In genomic region chr3:62169871-62170660, GRCh38 we compare ENCODE assay signal across 14 cellular contexts.
DNase-seq lines count a peak whose midpoint lies in the region; ATAC-seq, FAIRE-seq and TF ChIP-seq lines count a peak whose summit lies in the region.
"Had no signal": no experiment of that assay in that cellular context is flagged by ENCODE, and none has a peak within 500 bp of the region (broad histone marks: within the 10 kb centered on the region; RNA-seq: fewer than 3 reads in every experiment).

No MANE protein-coding gene starts in this region.

- H3K9me2 ChIP-seq in OCI-LY7 (ENCODE audit: insufficient read depth, low read length), result no peaks in the 10 kb centered on the region

- no peak for ATAC-seq in HG02870 (IDR thresholded peaks at IDR 0.05; ENCODE audit: unreplicated experiment)
- ATAC-seq: activated CD8-positive, alpha-beta T cell treated with anti-CD3 and anti-CD28 coated beads, Interleukin-2, amount 10 ng/mL, durations not matched to agents 7 days and 5 days; stimulated activated memory B cell treated with anti-CD40 and anti-IgM and Interleukin-4, amounts not matched to agents 10 μg/mL and 1 μg/mL and 100 μg/mL, for 72 hours had no signal

- intact Hi-C loops in OCI-LY7 (cut with micrococcal nuclease; ENCODE audit: unreplicated experiment), result no loop called here
- intact Hi-C loops in head of caudate nucleus (cut with DNase I), result no loop called here

- H3K9me3 ChIP-seq in keratinocyte (ENCODE audit: control insufficient read depth, low read depth, low read length) (no peaks in the 10 kb centered on the region), OCI-LY7 (ENCODE audit: low read length) (0 out of 2 replicates have a peak, but pooled peaks cover 5% of the 10 kb centered on the region)
- H3K9me3 ChIP-seq: Peyer's patch had no signal

- CTCF ChIA-PET in OCI-LY7 (lab: Charles Lee; ENCODE audit: unreplicated experiment), result no interaction called here

- H3K36me3 ChIP-seq in keratinocyte (ENCODE audit: control insufficient read depth in 2 of 2, extremely low read depth in 1 of 2, insufficient read depth in 2 of 2, low read length in 2 of 2) (no peaks in the 10 kb centered on the region), OCI-LY7 (ENCODE audit: insufficient read depth, low read length) (no peaks in the 10 kb centered on the region)
- H3K36me3 ChIP-seq: Peyer's patch had no signal

- DNase-seq in AG08395 (ENCODE audit: low spot score), result peak; percentile 41
- peak; percentile 94 for DNase-seq in HT1080 (ENCODE audit: low read depth)
- DNase-seq in astrocyte of the hippocampus (ENCODE audit: low read depth, low spot score), result peak; percentile 39
- DNase-seq in keratinocyte (ENCODE audit: low read depth, low spot score), result no peak
- no peak for DNase-seq in OCI-LY7 (ENCODE audit: low spot score)
- DNase-seq in head of caudate nucleus, result no peak
- no peak for DNase-seq in SK-N-DZ (ENCODE audit: low spot score)
- DNase-seq: activated CD8-positive, alpha-beta T cell treated with anti-CD3 and anti-CD28 coated beads, Interleukin-2, amount 10 ng/mL, durations not matched to agents 7 days and 5 days; activated effector memory CD4-positive, alpha-beta T cell treated with Interleukin-2 at 50 U/mL for 16 hours; DMS79 treated with DMSO at 0.1 percent for 48 hours; NCI-H446; Peyer's patch had no signal

- H3K27me3 ChIP-seq in keratinocyte (ENCODE audit: control insufficient read depth, extremely low read depth, insufficient read depth, low read length), result no peaks in the 10 kb centered on the region
- H3K27me3 ChIP-seq: Peyer's patch had no signal

- H2AFZ ChIP-seq in keratinocyte (ENCODE audit: control insufficient read depth, low read length), result no peak overlapping the region
- H2AFZ ChIP-seq in OCI-LY7 (ENCODE audit: low read length), result no peak overlapping the region

- no peaks in the 10 kb centered on the region for H3K9me1 ChIP-seq in keratinocyte (ENCODE audit: control insufficient read depth, extremely low read depth, insufficient read depth, low read length)

- POLR2A ChIA-PET in OCI-LY7 (lab: Charles Lee), result interaction anchor here (0.9 kb wide), 1 partner anchor 14 kb away, joined by 4 read pairs; no protein-coding TSS in a partner anchor

- no peaks in the 10 kb centered on the region for H3K79me2 ChIP-seq in keratinocyte (ENCODE audit: control insufficient read depth, insufficient read depth, low read length)
- H3K79me2 ChIP-seq in OCI-LY7 (ENCODE audit: insufficient read depth, low read depth, low read length), result no peaks in the 10 kb centered on the region

- H4K20me1 ChIP-seq in keratinocyte (ENCODE audit: control insufficient read depth, extremely low read depth, insufficient read depth, low read length) (no peaks in the 10 kb centered on the region), OCI-LY7 (ENCODE audit: insufficient read depth, low read length) (no peaks in the 10 kb centered on the region)

- no peak overlapping the region for H3K9ac ChIP-seq in keratinocyte (ENCODE audit: control insufficient read depth, extremely low read depth, insufficient read depth, low read length)

- TF ChIP-seq CTCF in keratinocyte (optimal IDR thresholded peaks at IDR 0.05 in 1 of 3, IDR thresholded peaks at IDR 0.05 in 1 of 3, conservative IDR thresholded peaks at IDR 0.05 in 1 of 3; ENCODE audit: extremely low read depth in 1 of 3, insufficient read depth in 2 of 3, low read length in 3 of 3) (no peak), OCI-LY7 (conservative IDR thresholded peaks at IDR 0.05; ENCODE audit: low read length) (no peak)

- H3K4me2 ChIP-seq in keratinocyte (ENCODE audit: control insufficient read depth, extremely low read depth, insufficient read depth, low read depth, low read length) (no peak overlapping the region), OCI-LY7 (ENCODE audit: low read length) (no peak overlapping the region)

- H3K27ac ChIP-seq in keratinocyte (ENCODE audit: control insufficient read depth, insufficient read depth, low read length) (no peak overlapping the region), OCI-LY7 (ENCODE audit: low read depth, low read length, poor library complexity, severe bottlenecking) (no peak overlapping the region)
- H3K27ac ChIP-seq: Peyer's patch had no signal

- dilution Hi-C loops in keratinocyte (cut with MboI; ENCODE audit: extremely low pct_ligation_motif_present, low sequenced_read_pairs), result no loop called here

- H3K4me3 ChIP-seq in keratinocyte (ENCODE audit: control insufficient read depth in 2 of 3, extremely low read depth in 1 of 3, insufficient read depth in 2 of 3, low read depth in 1 of 3, low read length in 3 of 3) (no peak overlapping the region), OCI-LY7 (ENCODE audit: low read depth, low read length, poor library complexity, severe bottlenecking) (no peak overlapping the region)
- H3K4me3 ChIP-seq: Peyer's patch had no signal

- FAIRE-seq in keratinocyte (lab: Jason Lieb, UNC), result peak; percentile 13

- H3K4me1 ChIP-seq in keratinocyte (ENCODE audit: control insufficient read depth, extremely low read depth, insufficient read depth, low read length) (peaks cover 3% of the 10 kb centered on the region), OCI-LY7 (ENCODE audit: insufficient read depth, low read length, poor library complexity, severe bottlenecking) (no peaks in the 10 kb centered on the region)
- H3K4me1 ChIP-seq: Peyer's patch had no signal

- BruUV-seq in OCI-LY7 (replicated peaks; lab: Mats Ljungman, UMichigan), result no TSS peak

Comparison
In these comparisons a context has a peak if more than half of its experiments do, and no peak if none do; other contexts are left out.
1. DNase-seq: peak in AG08395 (single experiment), HT1080 (single experiment) and astrocyte of the hippocampus (single experiment); none in keratinocyte (single experiment), OCI-LY7 (single experiment), head of caudate nucleus (0 of 42) and SK-N-DZ (single experiment).